In genomic region chr9:127896395-127897193, GRCh38 we compare ENCODE assay signal across 10 cellular contexts. TPM values are rescaled to one million over a fixed set of nuclear protein-coding genes. Genes with fewer than 3 reads are reported as not detected.
A peak's percentile ranks its signal among the peaks of the same experiment; 100 is the strongest.
DNase-seq lines count a peak whose midpoint lies in the region; FAIRE-seq and TF ChIP-seq lines count a peak whose summit lies in the region.
"Had no signal": no experiment of that assay in that cellular context is flagged by ENCODE, and none has a peak within 500 bp of the region (broad histone marks: within the 10 kb centered on the region; RNA-seq: fewer than 3 reads in every experiment).

No MANE protein-coding gene starts in this region.

- H3K9ac ChIP-seq in BLaER1 treated with 17β-estradiol and CSF1 and Interleukin-3, amounts not matched to agents 10 nM and 100 nM: peak overlapping the region; percentile 23 to 56 (median 44); a peak in 15 of 22 replicates
- H3K9ac ChIP-seq in iPS-20b (ENCODE audit: low read depth, low read length): no peak overlapping the region; the same call in 1 of the 2 replicates
- no peak overlapping the region for H3K9ac ChIP-seq in rectal smooth muscle tissue (ENCODE audit: low read length)

- peaks cover 46 to 54% (median 52%) of the 10 kb centered on the region in 11 experiments for H3K36me3 ChIP-seq in BLaER1 treated with 17β-estradiol and CSF1 and Interleukin-3, amounts not matched to agents 10 nM and 100 nM
- H3K36me3 ChIP-seq in ascending aorta (peaks cover 42 to 51% of the 10 kb centered on the region in 2 donors), iPS-20b (ENCODE audit: insufficient read depth, low read depth, low read length) (peaks cover 44% of the 10 kb centered on the region), rectal smooth muscle tissue (ENCODE audit: control insufficient read depth, insufficient read depth, low read length) (peaks cover 38% of the 10 kb centered on the region)

- peak overlapping the region; percentile 89 to 98 (median 94) for H3K4me2 ChIP-seq in BLaER1 treated with 17β-estradiol and CSF1 and Interleukin-3, amounts not matched to agents 10 nM and 100 nM

- H3K27me3 ChIP-seq in BLaER1 treated with 17β-estradiol and CSF1 and Interleukin-3, amounts not matched to agents 10 nM and 100 nM: no peaks in the 10 kb centered on the region
- H3K27me3 ChIP-seq in ascending aorta: no peaks in the 10 kb centered on the region
- H3K27me3 ChIP-seq in iPS-20b (ENCODE audit: insufficient read depth, low read length): no peaks in the 10 kb centered on the region
- no peaks in the 10 kb centered on the region for H3K27me3 ChIP-seq in rectal smooth muscle tissue (ENCODE audit: control insufficient read depth, insufficient read depth, low read length)

- H3K4me3 ChIP-seq in BLaER1 treated with 17β-estradiol and CSF1 and Interleukin-3, amounts not matched to agents 10 nM and 100 nM: peak overlapping the region in 4 of 10 experiments; percentile 3 to 98 (median 57); a peak in 3 of 20 replicates
- H3K4me3 ChIP-seq in ascending aorta (peak overlapping the region; percentile 83 to 100), iPS-20b (ENCODE audit: low read length) (peak overlapping the region; percentile 41; the same call in 1 of the 2 replicates), rectal smooth muscle tissue (ENCODE audit: low read length) (peak overlapping the region; percentile 49)

- H3K27ac ChIP-seq in BLaER1 treated with 17β-estradiol and CSF1 and Interleukin-3, amounts not matched to agents 10 nM and 100 nM: peak overlapping the region in 8 of 11 experiments; percentile 26 to 54 (median 40); a peak in 13 of 22 replicates
- peak overlapping the region; percentile 95 to 99 for H3K27ac ChIP-seq in ascending aorta
- H3K27ac ChIP-seq in iPS-20b (ENCODE audit: low read length): no peak overlapping the region
- H3K27ac ChIP-seq in rectal smooth muscle tissue (ENCODE audit: low read depth, low read length): peak overlapping the region; percentile 56
- H3K27ac ChIP-seq: WERI-Rb-1 had no signal

- peaks cover 6 to 61% (median 33%) of the 10 kb centered on the region in 11 experiments; a peak in 21 of 22 replicates for H4K20me1 ChIP-seq in BLaER1 treated with 17β-estradiol and CSF1 and Interleukin-3, amounts not matched to agents 10 nM and 100 nM

- intact Hi-C loops in ascending aorta (cut with DNase I): loop anchor here (1.0 to 2.0 kb wide), 2 partner anchors 20 to 21 kb away; partner anchors contain the start of genes AK1 and ST6GALNAC4

- no peak for FAIRE-seq in urothelium cell line (lab: Jason Lieb, UNC)

- no peak for TF ChIP-seq CTCF in ascending aorta (IDR thresholded peaks at IDR 0.05)

- H3K9me3 ChIP-seq in BLaER1 treated with 17β-estradiol and CSF1 and Interleukin-3, amounts not matched to agents 10 nM and 100 nM (replicated peaks in 1 of 11): peaks cover 0 to 25% (median 13%) of the 10 kb centered on the region in 11 experiments; a peak in 16 of 22 replicates
- H3K9me3 ChIP-seq in ascending aorta: no peaks in the 10 kb centered on the region
- H3K9me3 ChIP-seq in iPS-20b (ENCODE audit: insufficient read depth, low read depth, low read length): peaks cover 7% of the 10 kb centered on the region; the same call in 1 of the 2 replicates

- DNase-seq in ascending aorta (ENCODE audit: low spot score in 2 of 2): no peak
- no peak for DNase-seq in T-helper 1 cell
- DNase-seq in urothelium cell line (ENCODE audit: low spot score): no peak
- no peak for DNase-seq in stimulated activated CD4-positive, alpha-beta T cell treated with anti-CD3 and anti-CD28 coated beads, Interleukin-12 subunit alpha, Interleukin-12 subunit beta, amount 100 ng/mL, for 4 hours
- no peak for DNase-seq in activated CD8-positive, alpha-beta memory T cell treated with anti-CD3 and anti-CD28 coated beads, Interleukin-2, amount 50 U/mL, for 4 hours
- DNase-seq: NCI-H1417 treated with DMSO at 0.1 percent for 48 hours had no signal

- peaks cover 41 to 57% (median 47%) of the 10 kb centered on the region in 10 experiments for H3K4me1 ChIP-seq in BLaER1 treated with 17β-estradiol and CSF1 and Interleukin-3, amounts not matched to agents 10 nM and 100 nM
- H3K4me1 ChIP-seq in ascending aorta (peaks cover 14 to 29% of the 10 kb centered on the region in 2 donors), iPS-20b (ENCODE audit: insufficient read depth, low read length) (no peaks in the 10 kb centered on the region), rectal smooth muscle tissue (ENCODE audit: control insufficient read depth, insufficient read depth, low read length) (peaks cover 15% of the 10 kb centered on the region)

RNA-seq across cellular contexts. Expression of gene ST6GALNAC6, which starts 2.8 kb away (rescaled TPM):
- 172 TPM for total RNA-seq in ascending aorta

RNA-seq across cellular contexts. Expression of gene AK1, which starts 19.1 kb away (rescaled TPM):
- 64.5 TPM for total RNA-seq in ascending aorta

RNA-seq across cellular contexts. Expression of gene ST6GALNAC4, which starts 20.2 kb away (rescaled TPM):
- 134 TPM for total RNA-seq in ascending aorta

RNA-seq across cellular contexts. Expression of gene PIP5KL1, which starts 34.0 kb away (rescaled TPM):
- total RNA-seq in ascending aorta: not detected

RNA-seq across cellular contexts. Expression of gene DPM2, which starts 41.1 kb away (rescaled TPM):
- total RNA-seq in ascending aorta: 18.2 TPM

Comparison
In these comparisons a context has a peak if more than half of its experiments do, and no peak if none do; other contexts are left out.
1. H3K9ac ChIP-seq: peak in BLaER1 treated with 17β-estradiol and CSF1 and Interleukin-3, amounts not matched to agents 10 nM and 100 nM (11 of 11); none in iPS-20b (single experiment) and rectal smooth muscle tissue (single experiment).